21 cellular contexts compared by ENCODE assay signal in the genomic region with DNA sequence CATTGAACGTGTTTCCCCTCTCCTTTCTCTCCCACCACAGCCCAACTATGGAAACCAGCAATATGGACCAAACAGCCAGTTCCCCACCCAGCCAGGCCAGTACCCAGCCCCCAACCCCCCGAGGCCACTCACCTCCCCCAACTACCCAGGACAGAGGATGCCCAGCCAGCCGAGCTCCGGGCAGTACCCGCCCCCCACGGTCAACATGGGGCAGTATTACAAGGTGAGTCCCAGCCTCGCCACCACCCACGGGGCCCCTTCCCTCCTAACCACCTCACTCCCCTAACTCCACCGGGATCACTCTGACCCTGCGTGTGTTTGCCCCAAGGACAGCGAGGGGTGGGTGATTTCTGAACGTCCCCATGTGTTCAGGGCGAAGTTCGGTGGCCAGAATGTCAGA. TPM values are rescaled to one million over a fixed set of nuclear protein-coding genes. Genes with fewer than 3 reads are reported as not detected.
A peak's percentile ranks its signal among the peaks of the same experiment; 100 is the strongest.
DNase-seq lines count a peak whose midpoint lies in the region; ATAC-seq and TF ChIP-seq lines count a peak whose summit lies in the region.
"Had no signal": no experiment of that assay in that cellular context is flagged by ENCODE, and none has a peak within 500 bp of the region (broad histone marks: within the 10 kb centered on the region; RNA-seq: fewer than 3 reads in every experiment).

No MANE protein-coding gene starts in this region.

- peak overlapping the region; percentile 28 for H3K4me3 Mint-ChIP-seq in endothelial cell (ENCODE audit: unreplicated experiment)
- H3K4me3 Mint-ChIP-seq in stimulated activated memory B cell treated with anti-CD40 and anti-IgM and Interleukin-4, amounts not matched to agents 10 μg/mL and 1 μg/mL and 100 μg/mL, for 72 hours: peak overlapping the region; percentile 25
- H3K4me3 Mint-ChIP-seq: CD8-positive, alpha-beta memory T cell had no signal

- H3K4me1 ChIP-seq in BLaER1 treated with 17β-estradiol and CSF1 and Interleukin-3, amounts not matched to agents 10 nM and 100 nM: peaks cover 36 to 94% (median 65%) of the 10 kb centered on the region in 10 experiments

- ATAC-seq in stimulated activated memory B cell treated with anti-CD40 and anti-IgM and Interleukin-4, amounts not matched to agents 10 μg/mL and 1 μg/mL and 100 μg/mL, for 72 hours: peak; percentile 31
- no peak for ATAC-seq in GM19035 (IDR thresholded peaks at IDR 0.05; ENCODE audit: unreplicated experiment)
- no peak for ATAC-seq in GM21737 (IDR thresholded peaks at IDR 0.05; ENCODE audit: unreplicated experiment)
- no peak for ATAC-seq in GM18498 (IDR thresholded peaks at IDR 0.05; ENCODE audit: unreplicated experiment)
- ATAC-seq: Panc1 had no signal

- H3K4me1 Mint-ChIP-seq in endothelial cell (ENCODE audit: unreplicated experiment): no peaks in the 10 kb centered on the region
- H3K4me1 Mint-ChIP-seq in stimulated activated memory B cell treated with anti-CD40 and anti-IgM and Interleukin-4, amounts not matched to agents 10 μg/mL and 1 μg/mL and 100 μg/mL, for 72 hours: peaks cover 69% of the 10 kb centered on the region

- peak overlapping the region in 6 of 11 experiments; percentile 34 to 83 (median 60); a peak in 10 of 22 replicates for H3K27ac ChIP-seq in BLaER1 treated with 17β-estradiol and CSF1 and Interleukin-3, amounts not matched to agents 10 nM and 100 nM
- peak overlapping the region; percentile 74 for H3K27ac ChIP-seq in RWPE1
- H3K27ac ChIP-seq: BLaER1 had no signal

- CTCF ChIA-PET in RWPE1 (lab: Yijun Ruan, JAX): no interaction called here

- peak overlapping the region in 2 of 11 experiments; percentile 48 to 56; a peak in 1 of 22 replicates for H3K9ac ChIP-seq in BLaER1 treated with 17β-estradiol and CSF1 and Interleukin-3, amounts not matched to agents 10 nM and 100 nM
- H3K9ac ChIP-seq: BLaER1 had no signal

- POLR2A ChIA-PET in RWPE1 (lab: Yijun Ruan, JAX; ENCODE audit: low non-redundant PET): no interaction called here

- DNase-seq in RWPE1 (ENCODE audit: low spot score) (no peak), endothelial cell (ENCODE audit: low spot score) (no peak)
- DNase-seq: Calu3; CD8-positive, alpha-beta memory T cell; DMS153; H7; Kasumi-1; NCI-H1694; NCI-H2081; NCI-H2171; NCI-H345; NCI-H524; NCI-H774; NK-92 treated with Interleukin-12 subunit alpha and Interleukin-12 subunit beta, amount 100 ng/mL, for 24 hours had no signal

- H3K27me3 ChIP-seq in BLaER1 treated with 17β-estradiol and CSF1 and Interleukin-3, amounts not matched to agents 10 nM and 100 nM: no peaks in the 10 kb centered on the region
- H3K27me3 ChIP-seq: BLaER1 had no signal

- no peak overlapping the region for H3K27ac Mint-ChIP-seq in endothelial cell (ENCODE audit: unreplicated experiment)
- peak overlapping the region; percentile 99 for H3K27ac Mint-ChIP-seq in stimulated activated memory B cell treated with anti-CD40 and anti-IgM and Interleukin-4, amounts not matched to agents 10 μg/mL and 1 μg/mL and 100 μg/mL, for 72 hours
- H3K27ac Mint-ChIP-seq: CD8-positive, alpha-beta memory T cell had no signal

- no peaks in the 10 kb centered on the region for H3K9me3 Mint-ChIP-seq in endothelial cell (ENCODE audit: unreplicated experiment)
- H3K9me3 Mint-ChIP-seq in stimulated activated memory B cell treated with anti-CD40 and anti-IgM and Interleukin-4, amounts not matched to agents 10 μg/mL and 1 μg/mL and 100 μg/mL, for 72 hours: no peaks in the 10 kb centered on the region
- H3K9me3 Mint-ChIP-seq: CD8-positive, alpha-beta memory T cell had no signal

- peaks cover 78 to 98% (median 91%) of the 10 kb centered on the region in 11 experiments for H4K20me1 ChIP-seq in BLaER1 treated with 17β-estradiol and CSF1 and Interleukin-3, amounts not matched to agents 10 nM and 100 nM

- peaks cover 46% of the 10 kb centered on the region for H3K36me3 Mint-ChIP-seq in endothelial cell (ENCODE audit: low read depth, unreplicated experiment)
- H3K36me3 Mint-ChIP-seq in stimulated activated memory B cell treated with anti-CD40 and anti-IgM and Interleukin-4, amounts not matched to agents 10 μg/mL and 1 μg/mL and 100 μg/mL, for 72 hours: peaks cover 91% of the 10 kb centered on the region

- peak overlapping the region in 1 of 10 experiments; percentile 5; a peak in 1 of 20 replicates for H3K4me3 ChIP-seq in BLaER1 treated with 17β-estradiol and CSF1 and Interleukin-3, amounts not matched to agents 10 nM and 100 nM
- H3K4me3 ChIP-seq: BLaER1 had no signal

- H3K36me3 ChIP-seq in BLaER1 treated with 17β-estradiol and CSF1 and Interleukin-3, amounts not matched to agents 10 nM and 100 nM: peaks cover 81 to 98% (median 93%) of the 10 kb centered on the region in 11 experiments

- TF ChIP-seq CTCF in RWPE1 (conservative IDR thresholded peaks at IDR 0.05; ENCODE audit: low read depth) (no peak), endothelial cell (IDR thresholded peaks at IDR 0.05; ENCODE audit: unreplicated experiment) (no peak)

- peak overlapping the region in 3 of 11 experiments; percentile 92 to 97 (median 93); a peak in 7 of 22 replicates for H3K4me2 ChIP-seq in BLaER1 treated with 17β-estradiol and CSF1 and Interleukin-3, amounts not matched to agents 10 nM and 100 nM
- H3K4me2 ChIP-seq: BLaER1 had no signal

- no peaks in the 10 kb centered on the region for H3K9me3 ChIP-seq in BLaER1 treated with 17β-estradiol and CSF1 and Interleukin-3, amounts not matched to agents 10 nM and 100 nM (replicated peaks in 1 of 11)
- H3K9me3 ChIP-seq: BLaER1 had no signal

- H3K27me3 Mint-ChIP-seq in endothelial cell (ENCODE audit: unreplicated experiment): peaks cover 26% of the 10 kb centered on the region
- H3K27me3 Mint-ChIP-seq in stimulated activated memory B cell treated with anti-CD40 and anti-IgM and Interleukin-4, amounts not matched to agents 10 μg/mL and 1 μg/mL and 100 μg/mL, for 72 hours: no peaks in the 10 kb centered on the region
- H3K27me3 Mint-ChIP-seq: CD8-positive, alpha-beta memory T cell had no signal

RNA-seq across cellular contexts. Expression of gene PPIF, which starts 50.8 kb away (rescaled TPM):
- total RNA-seq in endothelial cell (ENCODE audit: unreplicated experiment): 21.9 TPM
